Comparison of ENCODE assay signal across 1 cellular context in the genomic region with DNA sequence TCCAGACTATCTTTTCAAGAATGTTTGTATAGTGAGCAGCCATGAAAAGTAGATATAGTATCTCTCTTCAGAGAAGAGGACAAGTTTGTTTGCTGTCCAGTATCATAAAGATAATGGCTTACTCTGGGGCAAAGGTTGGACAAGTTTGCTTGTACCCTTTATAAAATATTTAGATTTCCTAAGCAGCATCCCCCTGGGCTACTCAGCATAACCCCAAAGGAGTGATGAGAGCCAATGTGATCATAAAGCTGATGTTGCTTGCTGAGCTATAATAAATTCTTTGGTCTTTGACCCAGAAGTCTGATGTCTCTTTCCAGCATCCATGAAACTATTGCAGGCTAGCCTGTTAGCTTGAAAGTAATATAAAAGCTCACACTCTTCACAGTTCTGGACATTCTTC.
TF ChIP-seq lines count a peak whose summit lies in the region.

No MANE protein-coding gene starts in this region.

TF ChIP-seq in HepG2, 621 proteins besides CTCF, POLR2A, EP300 and RAD21:
- TF ChIP-seq, protein P1, sequence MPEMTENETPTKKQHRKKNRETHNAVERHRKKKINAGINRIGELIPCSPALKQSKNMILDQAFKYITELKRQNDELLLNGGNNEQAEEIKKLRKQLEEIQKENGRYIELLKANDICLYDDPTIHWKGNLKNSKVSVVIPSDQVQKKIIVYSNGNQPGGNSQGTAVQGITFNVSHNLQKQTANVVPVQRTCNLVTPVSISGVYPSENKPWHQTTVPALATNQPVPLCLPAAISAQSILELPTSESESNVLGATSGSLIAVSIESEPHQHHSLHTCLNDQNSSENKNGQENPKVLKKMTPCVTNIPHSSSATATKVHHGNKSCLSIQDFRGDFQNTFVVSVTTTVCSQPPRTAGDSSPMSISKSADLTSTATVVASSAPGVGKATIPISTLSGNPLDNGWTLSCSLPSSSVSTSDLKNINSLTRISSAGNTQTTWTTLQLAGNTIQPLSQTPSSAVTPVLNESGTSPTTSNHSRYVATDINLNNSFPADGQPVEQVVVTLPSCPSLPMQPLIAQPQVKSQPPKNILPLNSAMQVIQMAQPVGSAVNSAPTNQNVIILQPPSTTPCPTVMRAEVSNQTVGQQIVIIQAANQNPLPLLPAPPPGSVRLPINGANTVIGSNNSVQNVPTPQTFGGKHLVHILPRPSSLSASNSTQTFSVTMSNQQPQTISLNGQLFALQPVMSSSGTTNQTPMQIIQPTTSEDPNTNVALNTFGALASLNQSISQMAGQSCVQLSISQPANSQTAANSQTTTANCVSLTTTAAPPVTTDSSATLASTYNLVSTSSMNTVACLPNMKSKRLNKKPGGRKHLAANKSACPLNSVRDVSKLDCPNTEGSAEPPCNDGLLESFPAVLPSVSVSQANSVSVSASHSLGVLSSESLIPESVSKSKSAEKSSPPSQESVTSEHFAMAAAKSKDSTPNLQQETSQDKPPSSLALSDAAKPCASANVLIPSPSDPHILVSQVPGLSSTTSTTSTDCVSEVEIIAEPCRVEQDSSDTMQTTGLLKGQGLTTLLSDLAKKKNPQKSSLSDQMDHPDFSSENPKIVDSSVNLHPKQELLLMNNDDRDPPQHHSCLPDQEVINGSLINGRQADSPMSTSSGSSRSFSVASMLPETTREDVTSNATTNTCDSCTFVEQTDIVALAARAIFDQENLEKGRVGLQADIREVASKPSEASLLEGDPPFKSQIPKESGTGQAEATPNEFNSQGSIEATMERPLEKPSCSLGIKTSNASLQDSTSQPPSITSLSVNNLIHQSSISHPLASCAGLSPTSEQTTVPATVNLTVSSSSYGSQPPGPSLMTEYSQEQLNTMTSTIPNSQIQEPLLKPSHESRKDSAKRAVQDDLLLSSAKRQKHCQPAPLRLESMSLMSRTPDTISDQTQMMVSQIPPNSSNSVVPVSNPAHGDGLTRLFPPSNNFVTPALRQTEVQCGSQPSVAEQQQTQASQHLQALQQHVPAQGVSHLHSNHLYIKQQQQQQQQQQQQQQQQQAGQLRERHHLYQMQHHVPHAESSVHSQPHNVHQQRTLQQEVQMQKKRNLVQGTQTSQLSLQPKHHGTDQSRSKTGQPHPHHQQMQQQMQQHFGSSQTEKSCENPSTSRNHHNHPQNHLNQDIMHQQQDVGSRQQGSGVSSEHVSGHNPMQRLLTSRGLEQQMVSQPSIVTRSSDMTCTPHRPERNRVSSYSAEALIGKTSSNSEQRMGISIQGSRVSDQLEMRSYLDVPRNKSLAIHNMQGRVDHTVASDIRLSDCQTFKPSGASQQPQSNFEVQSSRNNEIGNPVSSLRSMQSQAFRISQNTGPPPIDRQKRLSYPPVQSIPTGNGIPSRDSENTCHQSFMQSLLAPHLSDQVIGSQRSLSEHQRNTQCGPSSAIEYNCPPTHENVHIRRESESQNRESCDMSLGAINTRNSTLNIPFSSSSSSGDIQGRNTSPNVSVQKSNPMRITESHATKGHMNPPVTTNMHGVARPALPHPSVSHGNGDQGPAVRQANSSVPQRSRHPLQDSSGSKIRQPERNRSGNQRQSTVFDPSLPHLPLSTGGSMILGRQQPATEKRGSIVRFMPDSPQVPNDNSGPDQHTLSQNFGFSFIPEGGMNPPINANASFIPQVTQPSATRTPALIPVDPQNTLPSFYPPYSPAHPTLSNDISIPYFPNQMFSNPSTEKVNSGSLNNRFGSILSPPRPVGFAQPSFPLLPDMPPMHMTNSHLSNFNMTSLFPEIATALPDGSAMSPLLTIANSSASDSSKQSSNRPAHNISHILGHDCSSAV (CRISPR knock-in tag; IDR thresholded peaks at IDR 0.05; ENCODE audit: borderline replicate concordance) = no peak
- TF ChIP-seq PPARG (CRISPR knock-in tag; conservative IDR thresholded peaks at IDR 0.05) = peak; percentile 57
TF ChIP-seq in HepG2: peak in this region for 1.
